9 cellular contexts compared by ENCODE assay signal in genomic region chr3:169430687-169431404, GRCh38.
DNase-seq lines count a peak whose midpoint lies in the region; ATAC-seq and TF ChIP-seq lines count a peak whose summit lies in the region.
"Had no signal": no experiment of that assay in that cellular context is flagged by ENCODE, and none has a peak within 500 bp of the region (broad histone marks: within the 10 kb centered on the region; RNA-seq: fewer than 3 reads in every experiment).

No MANE protein-coding gene starts in this region.

- CTCF ChIA-PET in MCF 10A (lab: Yijun Ruan, JAX), result interaction anchor here (0.6 to 1.3 kb wide), 3 partner anchors 22 to 208 kb away, joined by 3 read pairs; no protein-coding TSS in a partner anchor
- CTCF ChIA-PET in OCI-LY7 (lab: Charles Lee; ENCODE audit: unreplicated experiment), result no interaction called here

- H3K9me2 ChIP-seq in OCI-LY7 (ENCODE audit: insufficient read depth, low read length), result no peaks in the 10 kb centered on the region

- no peaks in the 10 kb centered on the region for H4K20me1 ChIP-seq in OCI-LY7 (ENCODE audit: insufficient read depth, low read length)

- H3K4me1 ChIP-seq in breast epithelium (no peaks in the 10 kb centered on the region), OCI-LY7 (ENCODE audit: insufficient read depth, low read length, poor library complexity, severe bottlenecking) (no peaks in the 10 kb centered on the region), vagina (peaks cover 17% of the 10 kb centered on the region), adrenal gland (replicated peaks in 1 of 2) (no peaks in the 10 kb centered on the region)

- H3K27me3 Mint-ChIP-seq in MCF 10A (ENCODE audit: insufficient read depth, unreplicated experiment), result no peaks in the 10 kb centered on the region

- no peaks in the 10 kb centered on the region for H3K36me3 Mint-ChIP-seq in MCF 10A (ENCODE audit: insufficient read depth, unreplicated experiment)

- H3K27ac ChIP-seq in breast epithelium (no peak overlapping the region), OCI-LY7 (ENCODE audit: low read depth, low read length, poor library complexity, severe bottlenecking) (no peak overlapping the region), vagina (peak overlapping the region; percentile 8), adrenal gland (peak overlapping the region in 1 of 5 donors; percentile 31)

- no peak overlapping the region for H3K4me3 ChIP-seq in breast epithelium
- H3K4me3 ChIP-seq in OCI-LY7 (ENCODE audit: low read depth, low read length, poor library complexity, severe bottlenecking), result no peak overlapping the region
- H3K4me3 ChIP-seq in vagina, result no peak overlapping the region
- H3K4me3 ChIP-seq in adrenal gland, result no peak overlapping the region

- peaks cover 16% of the 10 kb centered on the region for H3K4me1 Mint-ChIP-seq in MCF 10A (ENCODE audit: insufficient read depth, unreplicated experiment)

- ATAC-seq in Right ventricle myocardium superior (ENCODE audit: poor library complexity), result peak; percentile 63
- no peak for ATAC-seq in HG03025 (IDR thresholded peaks at IDR 0.05; ENCODE audit: low FRiP score, unreplicated experiment)

- H3K4me3 Mint-ChIP-seq in MCF 10A (ENCODE audit: unreplicated experiment), result no peak overlapping the region

- no peak overlapping the region for H3K4me2 ChIP-seq in OCI-LY7 (ENCODE audit: low read length)

- no peak overlapping the region for H2AFZ ChIP-seq in OCI-LY7 (ENCODE audit: low read length)

- no peaks in the 10 kb centered on the region for H3K36me3 ChIP-seq in breast epithelium
- H3K36me3 ChIP-seq in OCI-LY7 (ENCODE audit: insufficient read depth, low read length), result no peaks in the 10 kb centered on the region
- no peaks in the 10 kb centered on the region for H3K36me3 ChIP-seq in vagina
- no peaks in the 10 kb centered on the region for H3K36me3 ChIP-seq in adrenal gland (replicated peaks in 1 of 2)

- POLR2A ChIA-PET in MCF 10A (lab: Yijun Ruan, JAX), result no interaction called here
- POLR2A ChIA-PET in OCI-LY7 (lab: Charles Lee), result interaction anchor here (0.6 kb wide), 1 partner anchor 27 kb away, joined by 3 read pairs; no protein-coding TSS in a partner anchor

- H3K9me3 Mint-ChIP-seq in MCF 10A (ENCODE audit: unreplicated experiment), result peaks cover 8% of the 10 kb centered on the region

- H3K79me2 ChIP-seq in OCI-LY7 (ENCODE audit: insufficient read depth, low read depth, low read length), result no peaks in the 10 kb centered on the region

- intact Hi-C loops in MCF 10A (cut with micrococcal nuclease), result no loop called here
- intact Hi-C loops in breast epithelium (cut with DNase I; ENCODE audit: low total_unique reads), result no loop called here
- intact Hi-C loops in OCI-LY7 (cut with micrococcal nuclease; ENCODE audit: unreplicated experiment), result no loop called here
- intact Hi-C loops in Right ventricle myocardium superior (cut with DNase I), result no loop called here
- intact Hi-C loops in vagina (cut with DNase I), result no loop called here
- intact Hi-C loops in adrenal gland (cut with DNase I), result no loop called here

- TF ChIP-seq POLR2A in breast epithelium (IDR thresholded peaks at IDR 0.05) (no peak), vagina (IDR thresholded peaks at IDR 0.05) (no peak), adrenal gland (IDR thresholded peaks at IDR 0.05) (no peak)

- BruUV-seq in MCF 10A (replicated peaks; lab: Mats Ljungman, UMichigan) (no TSS peak), OCI-LY7 (replicated peaks; lab: Mats Ljungman, UMichigan) (no TSS peak)

- TF ChIP-seq CTCF in MCF 10A (IDR thresholded peaks at IDR 0.05; ENCODE audit: unreplicated experiment) (no peak), breast epithelium (IDR thresholded peaks at IDR 0.05) (no peak), OCI-LY7 (conservative IDR thresholded peaks at IDR 0.05; ENCODE audit: low read length) (no peak), vagina (IDR thresholded peaks at IDR 0.05) (no peak), adrenal gland (IDR thresholded peaks at IDR 0.05) (no peak)

- peak overlapping the region; percentile 27 for H3K27ac Mint-ChIP-seq in MCF 10A (ENCODE audit: low read depth, unreplicated experiment)

- peaks cover 0 to 3% of the 10 kb centered on the region in 2 donors for H3K27me3 ChIP-seq in breast epithelium
- no peaks in the 10 kb centered on the region for H3K27me3 ChIP-seq in vagina
- H3K27me3 ChIP-seq in adrenal gland, result no peaks in the 10 kb centered on the region

- DNase-seq in MCF 10A (ENCODE audit: unreplicated experiment) (peak; percentile 45), breast epithelium (ENCODE audit: low spot score in 2 of 2) (no peak), OCI-LY7 (ENCODE audit: low spot score) (peak; percentile 1), Right ventricle myocardium superior (no peak), vagina (ENCODE audit: extremely low spot score in 2 of 2) (no peak), adrenal gland (no peak), SW480 (ENCODE audit: low spot score) (no peak)
- DNase-seq: stimulated activated naive CD4-positive, alpha-beta T cell had no signal

- 45 to 93% (median 54%) methylated on average over 3 of the region's 3 CpGs for WGBS in adrenal gland, 4 donors

- H3K9me3 ChIP-seq in breast epithelium (no peaks in the 10 kb centered on the region), OCI-LY7 (ENCODE audit: low read length) (no peaks in the 10 kb centered on the region), vagina (no peaks in the 10 kb centered on the region), adrenal gland (replicated peaks in 1 of 3) (no peaks in the 10 kb centered on the region)

Comparison
In these comparisons a context has a peak if more than half of its experiments do, and no peak if none do; other contexts are left out.
1. DNase-seq: peak in MCF 10A (single experiment) and OCI-LY7 (single experiment); none in breast epithelium (0 of 2), Right ventricle myocardium superior (single experiment), vagina (0 of 2), adrenal gland (0 of 7) and SW480 (single experiment).